ENCODE assay signal across 10 cellular contexts in genomic region chr14:22531451-22532344, GRCh38. TPM values are rescaled to one million over a fixed set of nuclear protein-coding genes. Genes with fewer than 3 reads are reported as not detected.
DNase-seq lines count a peak whose midpoint lies in the region; ATAC-seq and TF ChIP-seq lines count a peak whose summit lies in the region.
"Had no signal": no experiment of that assay in that cellular context is flagged by ENCODE, and none has a peak within 500 bp of the region (broad histone marks: within the 10 kb centered on the region; RNA-seq: fewer than 3 reads in every experiment).

No MANE protein-coding gene starts in this region.

- H3K36me3 Mint-ChIP-seq in effector memory CD8-positive, alpha-beta T cell (ENCODE audit: insufficient read depth): peaks cover 96% of the 10 kb centered on the region

- no peaks in the 10 kb centered on the region for H3K9me3 Mint-ChIP-seq in effector memory CD8-positive, alpha-beta T cell

- peaks cover 5% of the 10 kb centered on the region for H3K4me1 ChIP-seq in foreskin keratinocyte
- H3K4me1 ChIP-seq: breast epithelium had no signal

- TF ChIP-seq CTCF in GM20000 (IDR thresholded peaks at IDR 0.05; ENCODE audit: extremely low read depth, missing control alignments) (no peak), foreskin keratinocyte (conservative IDR thresholded peaks at IDR 0.05) (no peak)

- DNase-seq in GM20000 (ENCODE audit: low spot score) (peak; percentile 49), SK-N-DZ (ENCODE audit: low spot score) (no peak), foreskin keratinocyte (no peak), NCI-H1930 (lab: John Stamatoyannopoulos, UW) (no peak), NCI-H1694 (lab: John Stamatoyannopoulos, UW) (no peak)
- no peak for DNase-seq in effector memory CD8-positive, alpha-beta T cell
- DNase-seq: RPMI8226 had no signal

- no peak overlapping the region for H3K27ac ChIP-seq in foreskin keratinocyte

- peak overlapping the region; percentile 75 to 91 for H3K4me3 Mint-ChIP-seq in effector memory CD8-positive, alpha-beta T cell

- peak; percentile 88 for TF ChIP-seq POLR2A in GM18505 (IDR thresholded peaks at IDR 0.05; ENCODE audit: borderline replicate concordance, extremely low read depth, insufficient read depth, insufficient read length)

- H3K27ac Mint-ChIP-seq in effector memory CD8-positive, alpha-beta T cell: peak overlapping the region; percentile 94 to 99

- no peaks in the 10 kb centered on the region for H3K27me3 ChIP-seq in foreskin keratinocyte
- H3K27me3 ChIP-seq: breast epithelium had no signal

- no peaks in the 10 kb centered on the region for H3K27me3 Mint-ChIP-seq in effector memory CD8-positive, alpha-beta T cell

- ATAC-seq in GM18505 (IDR thresholded peaks at IDR 0.05; ENCODE audit: unreplicated experiment) (peak; percentile 63), HG03196 (IDR thresholded peaks at IDR 0.05; ENCODE audit: unreplicated experiment) (peak; percentile 49), foreskin keratinocyte (no peak)
- peak; percentile 63 for ATAC-seq in effector memory CD8-positive, alpha-beta T cell (replicated peaks)

- H3K4me1 Mint-ChIP-seq in effector memory CD8-positive, alpha-beta T cell (ENCODE audit: low read depth in 2 of 2): peaks cover 72 to 78% of the 10 kb centered on the region in 2 donors

RNA-seq across cellular contexts. Expression of gene DAD1, which starts 57.3 kb away (rescaled TPM):
- polyA plus RNA-seq in SK-N-DZ (2014; cell fraction: cytosol; rRNA removed): 340 and 346 TPM in 2 replicates
- polyA plus RNA-seq in SK-N-DZ (2014; cell fraction: nucleus; rRNA removed): 146 and 190 TPM in 2 replicates
- total RNA-seq in foreskin keratinocyte: 211 and 266 TPM in 2 replicates
- 303 and 367 TPM in 2 replicates for polyA plus RNA-seq in foreskin keratinocyte
